Comparison of ENCODE assay signal across 31 cellular contexts in the genomic region with DNA sequence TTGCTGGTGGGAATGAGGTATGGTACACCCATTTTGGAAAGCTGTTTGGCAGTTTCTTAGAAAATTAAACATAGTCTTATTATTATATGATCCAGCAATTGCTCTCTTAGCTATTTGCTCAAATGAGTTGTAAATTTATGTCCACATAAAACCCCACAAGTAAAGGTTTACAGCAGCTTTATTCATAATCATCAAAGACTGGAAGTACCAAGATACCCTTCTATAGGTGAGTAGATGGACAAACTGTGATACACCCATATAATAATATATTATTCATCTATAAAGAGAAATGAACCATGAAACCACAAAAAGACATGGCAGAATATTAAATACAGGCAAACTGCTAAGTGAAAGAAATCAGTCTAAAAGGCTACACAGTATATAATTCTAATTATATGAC.
DNase-seq lines count a peak whose midpoint lies in the region; ATAC-seq and TF ChIP-seq lines count a peak whose summit lies in the region.
"Had no signal": no experiment of that assay in that cellular context is flagged by ENCODE, and none has a peak within 500 bp of the region (broad histone marks: within the 10 kb centered on the region; RNA-seq: fewer than 3 reads in every experiment).

No MANE protein-coding gene starts in this region.

- H3K27ac ChIP-seq in PC-3 (ENCODE audit: low read length) (peak overlapping the region; percentile 62), endodermal cell (ENCODE audit: low read depth, low read length) (no peak overlapping the region)
- H3K27ac ChIP-seq: 22Rv1; A549; BLaER1; BLaER1 treated with 17β-estradiol and CSF1 and Interleukin-3, amounts not matched to agents 10 nM and 100 nM; C4-2B had no signal

- H3K79me2 ChIP-seq in PC-3 (ENCODE audit: low read length) = no peaks in the 10 kb centered on the region

- no peaks in the 10 kb centered on the region for H4K20me1 ChIP-seq in PC-3 (ENCODE audit: low read length)
- H4K20me1 ChIP-seq: BLaER1; BLaER1 treated with 17β-estradiol and CSF1 and Interleukin-3, amounts not matched to agents 10 nM and 100 nM had no signal

- CTCF ChIA-PET in PC-3 (lab: Charles Lee) = no interaction called here
- CTCF ChIA-PET in activated CD4-positive, alpha-beta memory T cell treated with anti-CD3 and anti-CD28 coated beads for 36 hours (lab: Charles Lee) = no interaction called here

- ATAC-seq in PC-3 (peak; percentile 81), HG03457 (IDR thresholded peaks at IDR 0.05; ENCODE audit: unreplicated experiment) (no peak)
- ATAC-seq: A549; CD8-positive, alpha-beta T cell had no signal

- POLR2A ChIA-PET in PC-3 (lab: Charles Lee; ENCODE audit: unreplicated experiment) = no interaction called here
- POLR2A ChIA-PET in activated CD4-positive, alpha-beta memory T cell treated with anti-CD3 and anti-CD28 coated beads for 36 hours (lab: Charles Lee) = no interaction called here

- DNase-seq in PC-3 (peak; percentile 63), endodermal cell (no peak)
- DNase-seq in activated CD4-positive, alpha-beta memory T cell treated with anti-CD3 and anti-CD28 coated beads for 36 hours = no peak
- DNase-seq: 8988T; ACHN; AML-193; BE2C; C1 segment of cervical spinal cord; Caco-2; Calu3; CD4-positive, alpha-beta memory T cell; CD4-positive, alpha-beta T cell; CD4-positive, CD25-positive, alpha-beta regulatory T cell; CD8-positive, alpha-beta memory T cell; CD8-positive, alpha-beta T cell; COR-L47; DMS 273 treated with DMSO at 0.1 percent for 48 hours; DMS153; DMS53; DMS79; DMS79 treated with DMSO at 0.1 percent for 48 hours; DND-41; EL had no signal

- H3K4me2 ChIP-seq in PC-3 (ENCODE audit: low read length) = no peak overlapping the region
- H3K4me2 ChIP-seq: A549; BLaER1; BLaER1 treated with 17β-estradiol and CSF1 and Interleukin-3, amounts not matched to agents 10 nM and 100 nM had no signal

- H3K4me1 Mint-ChIP-seq in endodermal cell = peaks cover 37% of the 10 kb centered on the region
- H3K4me1 Mint-ChIP-seq in activated CD4-positive, alpha-beta memory T cell treated with anti-CD3 and anti-CD28 coated beads for 36 hours (ENCODE audit: low read depth) = no peaks in the 10 kb centered on the region
- H3K4me1 Mint-ChIP-seq: B cell; CD14-positive monocyte; CD4-positive, alpha-beta memory T cell; CD4-positive, CD25-positive, alpha-beta regulatory T cell; CD8-positive, alpha-beta memory T cell had no signal

- BruUV-seq in PC-3 (replicated peaks; lab: Mats Ljungman, UMichigan) = no TSS peak

- no peaks in the 10 kb centered on the region for H3K9me3 ChIP-seq in PC-3 (ENCODE audit: low read length)
- H3K9me3 ChIP-seq in endodermal cell (ENCODE audit: control insufficient read depth, low read length) = peaks cover 12% of the 10 kb centered on the region
- H3K9me3 ChIP-seq: A549; BE2C; BLaER1; BLaER1 treated with 17β-estradiol and CSF1 and Interleukin-3, amounts not matched to agents 10 nM and 100 nM; Caco-2 had no signal

- H3K27me3 ChIP-seq in PC-3 (ENCODE audit: low read length) (no peaks in the 10 kb centered on the region), endodermal cell (ENCODE audit: control insufficient read depth, insufficient read depth, low read length, poor library complexity, severe bottlenecking) (no peaks in the 10 kb centered on the region)
- H3K27me3 ChIP-seq: BE2C; BLaER1; BLaER1 treated with 17β-estradiol and CSF1 and Interleukin-3, amounts not matched to agents 10 nM and 100 nM had no signal

- no peak for TF ChIP-seq CTCF in PC-3 (conservative IDR thresholded peaks at IDR 0.05; ENCODE audit: low read depth, low read length)
- no peak for TF ChIP-seq CTCF in endodermal cell (conservative IDR thresholded peaks at IDR 0.05)

- H3F3A ChIP-seq in PC-3 (ENCODE audit: low read length, unreplicated experiment) = no peaks in the 10 kb centered on the region

- H3K36me3 ChIP-seq in PC-3 (ENCODE audit: low read depth, low read length) (no peaks in the 10 kb centered on the region), endodermal cell (ENCODE audit: control insufficient read depth, insufficient read depth, low read length) (no peaks in the 10 kb centered on the region)
- H3K36me3 ChIP-seq: BE2C; BLaER1; BLaER1 treated with 17β-estradiol and CSF1 and Interleukin-3, amounts not matched to agents 10 nM and 100 nM had no signal

- peaks cover 3% of the 10 kb centered on the region for H3K9me3 Mint-ChIP-seq in endodermal cell
- no peaks in the 10 kb centered on the region for H3K9me3 Mint-ChIP-seq in activated CD4-positive, alpha-beta memory T cell treated with anti-CD3 and anti-CD28 coated beads for 36 hours

- H2AFZ ChIP-seq in PC-3 (ENCODE audit: low read length) = no peak overlapping the region

- no peaks in the 10 kb centered on the region for H3K9me2 ChIP-seq in PC-3 (replicated peaks; ENCODE audit: low read length)

- H3K4me1 ChIP-seq in PC-3 (ENCODE audit: insufficient read depth, low read length) (no peaks in the 10 kb centered on the region), endodermal cell (ENCODE audit: control insufficient read depth, insufficient read depth, low read length) (peaks cover 7% of the 10 kb centered on the region)
- H3K4me1 ChIP-seq: A549; BE2C; BLaER1; BLaER1 treated with 17β-estradiol and CSF1 and Interleukin-3, amounts not matched to agents 10 nM and 100 nM; Caco-2 had no signal

- H3K27me3 Mint-ChIP-seq in endodermal cell (ENCODE audit: insufficient read depth) = no peaks in the 10 kb centered on the region
- H3K27me3 Mint-ChIP-seq in activated CD4-positive, alpha-beta memory T cell treated with anti-CD3 and anti-CD28 coated beads for 36 hours = no peaks in the 10 kb centered on the region
- H3K27me3 Mint-ChIP-seq: B cell; CD4-positive, alpha-beta T cell; CD4-positive, CD25-positive, alpha-beta regulatory T cell; CD8-positive, alpha-beta memory T cell had no signal

- H3K4me3 ChIP-seq in PC-3 (ENCODE audit: low read length) (no peak overlapping the region), endodermal cell (ENCODE audit: low read length) (peak overlapping the region; percentile 32)
- H3K4me3 ChIP-seq: A549; BLaER1; BLaER1 treated with 17β-estradiol and CSF1 and Interleukin-3, amounts not matched to agents 10 nM and 100 nM had no signal

- intact Hi-C loops in PC-3 (cut with micrococcal nuclease) = no loop called here
- intact Hi-C loops in activated CD4-positive, alpha-beta memory T cell treated with anti-CD3 and anti-CD28 coated beads for 36 hours (cut with micrococcal nuclease) = no loop called here

- H3K27ac Mint-ChIP-seq in endodermal cell = no peak overlapping the region
- H3K27ac Mint-ChIP-seq in activated CD4-positive, alpha-beta memory T cell treated with anti-CD3 and anti-CD28 coated beads for 36 hours = no peak overlapping the region
- H3K27ac Mint-ChIP-seq: B cell; CD14-positive monocyte; CD4-positive, alpha-beta memory T cell; CD4-positive, alpha-beta T cell; CD4-positive, CD25-positive, alpha-beta regulatory T cell; CD8-positive, alpha-beta memory T cell; CD8-positive, alpha-beta T cell had no signal

- no peak overlapping the region for H3K4me3 Mint-ChIP-seq in endodermal cell
- no peak overlapping the region for H3K4me3 Mint-ChIP-seq in activated CD4-positive, alpha-beta memory T cell treated with anti-CD3 and anti-CD28 coated beads for 36 hours
- H3K4me3 Mint-ChIP-seq: B cell; CD14-positive monocyte; CD4-positive, alpha-beta memory T cell; CD4-positive, alpha-beta T cell; CD4-positive, CD25-positive, alpha-beta regulatory T cell; CD8-positive, alpha-beta memory T cell; CD8-positive, alpha-beta T cell had no signal

- peaks cover 2% of the 10 kb centered on the region for H3K36me3 Mint-ChIP-seq in endodermal cell (ENCODE audit: low read depth)
- no peaks in the 10 kb centered on the region for H3K36me3 Mint-ChIP-seq in activated CD4-positive, alpha-beta memory T cell treated with anti-CD3 and anti-CD28 coated beads for 36 hours
- H3K36me3 Mint-ChIP-seq: CD14-positive monocyte; CD4-positive, alpha-beta memory T cell; CD4-positive, CD25-positive, alpha-beta regulatory T cell; CD8-positive, alpha-beta memory T cell; CD8-positive, alpha-beta T cell had no signal

- H3K9ac ChIP-seq in PC-3 (ENCODE audit: low read length) (no peak overlapping the region), endodermal cell (ENCODE audit: extremely low read depth, low read length, poor library complexity, severe bottlenecking) (no peak overlapping the region)
- H3K9ac ChIP-seq: BLaER1; BLaER1 treated with 17β-estradiol and CSF1 and Interleukin-3, amounts not matched to agents 10 nM and 100 nM had no signal
